Comparison of ENCODE assay signal across 7 cellular contexts in the genomic region with DNA sequence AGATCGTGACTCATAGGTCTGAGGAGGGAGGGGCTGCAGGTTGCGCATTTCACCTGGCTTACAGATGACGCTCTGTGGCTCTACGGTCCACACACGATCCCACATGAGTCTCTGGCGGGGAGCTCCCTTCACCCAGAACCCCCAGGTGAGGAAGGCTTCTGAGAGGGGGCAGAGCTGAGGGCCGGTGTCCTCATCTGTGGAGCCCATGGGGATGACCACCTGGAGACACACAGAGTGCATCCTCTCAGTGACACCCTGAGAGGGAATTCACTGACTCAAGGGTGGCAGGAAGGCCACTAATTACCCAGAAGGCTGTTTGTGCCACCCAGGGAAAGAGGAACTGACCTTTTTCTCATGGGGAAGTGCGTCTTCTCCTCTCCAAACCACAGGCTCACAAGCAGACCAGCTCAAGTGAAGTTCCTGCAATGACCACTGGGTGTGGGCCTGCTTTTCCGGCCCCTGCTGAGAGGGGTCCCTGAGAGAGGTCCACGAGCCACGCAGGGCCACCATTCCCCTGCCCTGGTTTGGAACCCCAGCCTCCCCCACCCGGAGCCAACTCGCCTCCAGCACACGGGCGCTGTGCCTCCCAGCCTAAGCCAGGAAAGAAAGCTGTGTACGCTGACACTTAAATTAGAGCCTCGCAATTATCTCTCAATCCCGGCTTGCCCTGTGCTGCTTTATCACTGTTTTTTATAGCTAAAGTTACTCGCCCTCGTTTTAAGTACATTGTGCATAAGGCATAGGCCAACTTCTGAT.
DNase-seq lines count a peak whose midpoint lies in the region; ATAC-seq and TF ChIP-seq lines count a peak whose summit lies in the region.

No MANE protein-coding gene starts in this region.

- H4K8ac ChIP-seq in mesendoderm (ENCODE audit: low read depth, low read length): no peak overlapping the region

- H2BK15ac ChIP-seq in mesendoderm (replicated peaks; ENCODE audit: low read depth): no peak overlapping the region

- WGBS in esophagus muscularis mucosa: 70% methylated on average over 18 of the region's 20 CpGs
- no CpG with 5 or more reads among the region's 20 CpGs for WGBS in mesendoderm (ENCODE audit: extremely low coverage, insufficient coverage, low lambda C conversion rate)

- TF ChIP-seq CTCF in HFF-Myc (IDR thresholded peaks at IDR 0.05; ENCODE audit: low read depth, low read length, missing control alignments) (peak; percentile 23), esophagus muscularis mucosa (IDR thresholded peaks at IDR 0.05) (peak in 2 of 3 experiments; percentile 19 to 30)

- no peak overlapping the region for H3K56ac ChIP-seq in mesendoderm (ENCODE audit: low read length)

- H3K4me3 ChIP-seq in HFF-Myc (replicated peaks; ENCODE audit: low read depth, low read length) (no peak overlapping the region), esophagus muscularis mucosa (no peak overlapping the region), mesendoderm (ENCODE audit: low read length) (no peak overlapping the region)

- H2AK5ac ChIP-seq in mesendoderm (ENCODE audit: low read length): no peak overlapping the region

- H4K5ac ChIP-seq in mesendoderm (ENCODE audit: low read length): no peak overlapping the region

- H3K27ac ChIP-seq in esophagus muscularis mucosa (replicated peaks in 1 of 4) (no peak overlapping the region), mesendoderm (ENCODE audit: low read depth, low read length) (no peak overlapping the region)

- no peak overlapping the region for H3K9ac ChIP-seq in mesendoderm (ENCODE audit: low read length)

- no peaks in the 10 kb centered on the region for H3K9me3 ChIP-seq in esophagus muscularis mucosa

- no peak for TF ChIP-seq POLR2A in esophagus muscularis mucosa (IDR thresholded peaks at IDR 0.05; ENCODE audit: low read depth)

- H2BK120ac ChIP-seq in mesendoderm (ENCODE audit: low read depth, low read length): no peak overlapping the region

- H2BK5ac ChIP-seq in mesendoderm (ENCODE audit: low read length): no peak overlapping the region

- no peak overlapping the region for H3K23ac ChIP-seq in mesendoderm (ENCODE audit: low read length)

- DNase-seq in HFF-Myc (ENCODE audit: extremely low read depth, low read depth) (no peak), MV-4-11 (lab: John Stamatoyannopoulos, UW) (peak; percentile 98), esophagus muscularis mucosa (ENCODE audit: extremely low spot score) (peak; percentile 89), putamen (ENCODE audit: low spot score) (peak; percentile 23), mesendoderm (no peak)
- no peak for DNase-seq in activated naive CD4-positive, alpha-beta T cell (lab: John Stamatoyannopoulos, UW)

- H3K36me3 ChIP-seq in esophagus muscularis mucosa (no peaks in the 10 kb centered on the region), mesendoderm (ENCODE audit: control insufficient read depth, insufficient read depth, low read length) (no peaks in the 10 kb centered on the region)

- H3K79me2 ChIP-seq in mesendoderm (ENCODE audit: control insufficient read depth, insufficient read depth, low read length): no peaks in the 10 kb centered on the region

- H3K27me3 ChIP-seq in esophagus muscularis mucosa: no peaks in the 10 kb centered on the region
- no peaks in the 10 kb centered on the region for H3K27me3 ChIP-seq in mesendoderm (ENCODE audit: insufficient read depth, low read length, poor library complexity)

- H3K4me1 ChIP-seq in esophagus muscularis mucosa (no peaks in the 10 kb centered on the region), mesendoderm (ENCODE audit: control insufficient read depth, low read depth, low read length) (peaks cover 6% of the 10 kb centered on the region)

- no peak overlapping the region for H3K4ac ChIP-seq in mesendoderm (ENCODE audit: low read depth, low read length)

- no peaks in the 10 kb centered on the region for H3K79me1 ChIP-seq in mesendoderm (ENCODE audit: low read length)

- no peak for TF ChIP-seq EP300 in esophagus muscularis mucosa (IDR thresholded peaks at IDR 0.05)

- H3K18ac ChIP-seq in mesendoderm (ENCODE audit: low read length): no peak overlapping the region

- H3K4me2 ChIP-seq in mesendoderm (ENCODE audit: low read length): no peak overlapping the region

- intact Hi-C loops in esophagus muscularis mucosa (cut with DNase I): no loop called here

- ATAC-seq in GM18519 (IDR thresholded peaks at IDR 0.05; ENCODE audit: low FRiP score, unreplicated experiment): peak; percentile 97

Comparison
In these comparisons a context has a peak if more than half of its experiments do, and no peak if none do; other contexts are left out.
1. DNase-seq: peak in MV-4-11 (single experiment), esophagus muscularis mucosa (single experiment) and putamen (single experiment); none in HFF-Myc (single experiment), mesendoderm (single experiment) and activated naive CD4-positive, alpha-beta T cell (0 of 4).